8 cellular contexts compared by ENCODE assay signal in the genomic region with DNA sequence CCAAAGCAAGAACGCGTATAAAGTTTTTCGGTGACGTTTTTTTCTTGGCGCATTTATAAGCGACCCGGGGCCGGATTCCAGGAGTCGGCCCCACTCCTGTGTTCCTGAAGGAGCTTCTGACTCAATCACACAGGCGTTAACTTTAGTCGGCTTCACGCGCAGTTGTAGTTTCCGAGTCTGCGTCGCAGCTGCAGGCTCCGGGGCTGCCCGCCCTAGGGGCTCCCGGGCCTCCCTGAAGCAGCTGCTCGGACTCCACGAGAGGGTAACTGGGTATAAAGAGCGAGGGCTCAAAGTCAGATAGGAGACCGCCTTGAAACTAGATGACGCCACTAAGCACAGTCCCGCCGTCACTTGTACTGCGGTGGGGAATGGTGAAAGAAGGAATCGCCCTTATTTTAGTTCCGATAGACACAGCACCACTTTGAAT. TPM values are rescaled to one million over a fixed set of nuclear protein-coding genes. Genes with fewer than 3 reads are reported as not detected.
DNase-seq lines count a peak whose midpoint lies in the region; ATAC-seq, FAIRE-seq and TF ChIP-seq lines count a peak whose summit lies in the region.

No MANE protein-coding gene starts in this region.

- H3K36me3 ChIP-seq in body of pancreas (replicated peaks in 1 of 2; ENCODE audit: insufficient read depth in 1 of 2, low read depth in 2 of 2) = no peaks in the 10 kb centered on the region

- ATAC-seq in GM18909 (IDR thresholded peaks at IDR 0.05; ENCODE audit: poor library complexity, unreplicated experiment) (peak; percentile 20), HG03354 (IDR thresholded peaks at IDR 0.05; ENCODE audit: poor library complexity, severe bottlenecking, unreplicated experiment) (peak; percentile 37), body of pancreas (peak; percentile 9), HG03442 (IDR thresholded peaks at IDR 0.05; ENCODE audit: unreplicated experiment) (no peak)

- TF ChIP-seq CTCF in body of pancreas (IDR thresholded peaks at IDR 0.05) = no peak

- DNase-seq in T-helper 9 cell (peak; percentile 32), body of pancreas (peak; percentile 60 to 68 (median 64)), islet precursor cell (peak; percentile 84), GM19239 (ENCODE audit: insufficient read length, low spot score) (no peak)
- peak; percentile 63 for DNase-seq in stimulated activated CD4-positive, alpha-beta T cell treated with anti-CD3 and anti-CD28 coated beads, Interleukin-1b, Interleukin-23, amount 100 ng/mL, for 48 hours

- intact Hi-C loops in body of pancreas (cut with DNase I) = no loop called here

- WGBS in body of pancreas, 2 donors = 1 to 3% methylated on average over 23 to 29 of the region's 29 CpGs

- peak overlapping the region; percentile 86 to 99 (median 96) for H3K27ac ChIP-seq in body of pancreas

- H3K4me1 ChIP-seq in body of pancreas = peaks cover 41% of the 10 kb centered on the region

- no peaks in the 10 kb centered on the region for H3K27me3 ChIP-seq in body of pancreas

- H3K9me3 ChIP-seq in body of pancreas = no peaks in the 10 kb centered on the region

- peak overlapping the region; percentile 53 to 75 for H3K4me3 ChIP-seq in body of pancreas

- peak in 2 of 3 donors; percentile 72 to 84 for TF ChIP-seq POLR2A in body of pancreas (IDR thresholded peaks at IDR 0.05)

- no peak for FAIRE-seq in GM19239 (lab: Jason Lieb, UNC)

RNA-seq across cellular contexts. Expression of gene KLHL21, which starts 0.8 kb away (rescaled TPM):
- total RNA-seq in body of pancreas = 10 to 100 TPM; 38.4 to 60.0 TPM

RNA-seq across cellular contexts. Expression of gene PHF13, which starts 10.1 kb away (rescaled TPM):
- 1 to 10 TPM; 6.2 to 9.6 TPM for total RNA-seq in body of pancreas

RNA-seq across cellular contexts. Expression of gene THAP3, which starts 21.2 kb away (rescaled TPM):
- 10 to 100 TPM; 11.9 to 18.9 TPM for total RNA-seq in body of pancreas

RNA-seq across cellular contexts. Expression of gene ZBTB48, which starts 23.6 kb away (rescaled TPM):
- total RNA-seq in body of pancreas = 10 to 100 TPM; 17.4 to 37.6 TPM

RNA-seq across cellular contexts. Expression of gene TAS1R1, which starts 48.3 kb away (rescaled TPM):
- total RNA-seq in body of pancreas = not detected
